Comparison of ENCODE assay signal across 31 cellular contexts in genomic region chr4:112562254-112562653, GRCh38. TPM values are rescaled to one million over a fixed set of nuclear protein-coding genes. Genes with fewer than 3 reads are reported as not detected.
"Had no signal": no experiment of that assay in that cellular context is flagged by ENCODE, and none has a peak within 500 bp of the region (broad histone marks: within the 10 kb centered on the region; RNA-seq: fewer than 3 reads in every experiment).

No MANE protein-coding gene starts in this region.

- H3K9me3 ChIP-seq: psoas muscle, right lobe of liver, stomach, thoracic aorta, thyroid gland, tibial nerve, upper lobe of left lung, vagina had no signal

- H3K27ac ChIP-seq: neural progenitor cell, ovary, parathyroid adenoma, psoas muscle, right lobe of liver, sigmoid colon, stomach, thoracic aorta, thyroid gland, tibial nerve, upper lobe of left lung, vagina had no signal

- H3K4me2 ChIP-seq: neural progenitor cell had no signal

- H3K4me3 ChIP-seq: neural progenitor cell, ovary, psoas muscle, right lobe of liver, sigmoid colon, stomach, thoracic aorta, thyroid gland, tibial nerve, upper lobe of left lung, vagina had no signal

- H3K36me3 ChIP-seq: ovary, right lobe of liver, sigmoid colon, thoracic aorta, thyroid gland, upper lobe of left lung, vagina had no signal

- H3K4me1 ChIP-seq: neural progenitor cell, parathyroid adenoma, psoas muscle, right lobe of liver, sigmoid colon, stomach, thyroid gland, tibial nerve, upper lobe of left lung, vagina had no signal

- H3K79me2 ChIP-seq: parathyroid adenoma had no signal

- H2AFZ ChIP-seq: neural progenitor cell, parathyroid adenoma had no signal

- H3K27me3 ChIP-seq: neural progenitor cell, ovary, right lobe of liver, sigmoid colon, stomach, thyroid gland, tibial nerve, upper lobe of left lung, vagina had no signal

- DNase-seq: natural killer cell; occipital lobe; ovary; posterior cingulate gyrus; psoas muscle; right cardiac atrium; right lobe of liver; sigmoid colon; small intestine; stimulated activated CD4-positive, alpha-beta T cell treated with anti-CD3 and anti-CD28 coated beads, Interleukin-15, amount 100 ng/mL, for 24 hours; stimulated activated CD4-positive, alpha-beta T cell treated with anti-CD3 and anti-CD28 coated beads, Interleukin-2, amount 100 ng/mL, for 24 hours; stimulated activated CD4-positive, alpha-beta T cell treated with anti-CD3 and anti-CD28 coated beads, Interleukin-2, amount 100 ng/mL, for 48 hours; stimulated activated CD4-positive, alpha-beta T cell treated with anti-CD3 and anti-CD28 coated beads, Interleukin-4, amount 100 ng/mL, for 24 hours; stimulated activated naive B cell treated with anti-CD40 and anti-IgM and Interleukin-4, amounts not matched to agents 10 μg/mL and 1 μg/mL and 100 μg/mL, for 72 hours; stimulated activated naive CD4-positive, alpha-beta T cell treated with Interleukin-2 at 50 U/mL for 16 hours; stomach; thyroid gland; trophoblast cell; upper lobe of left lung had no signal

- ATAC-seq: natural killer cell; psoas muscle; right cardiac atrium; right lobe of liver; stimulated activated effector memory CD8-positive, alpha-beta T cell treated with anti-CD3 and anti-CD28 coated beads, Interleukin-12 subunit alpha, Interleukin-12 subunit beta, amount 100 ng/mL, for 72 hours; stimulated activated naive B cell treated with anti-CD40 and anti-IgM and Interleukin-4, amounts not matched to agents 10 μg/mL and 1 μg/mL and 100 μg/mL, for 72 hours had no signal

- H3K9ac ChIP-seq: neural progenitor cell, parathyroid adenoma had no signal

RNA-seq across cellular contexts. Expression of gene NEUROG2, which starts 46.3 kb away (rescaled TPM):
- total RNA-seq: natural killer cell, osteoblast, ovary, progenitor cell of endocrine pancreas, psoas muscle, renal cortical epithelial cell, right cardiac atrium, right lobe of liver, sigmoid colon, skeletal muscle tissue, stomach, subcutaneous adipose tissue, thoracic aorta, thyroid gland, tibial nerve, upper lobe of left lung, ureter, vagina had no signal
- polyA plus RNA-seq: ovary, psoas muscle, right cardiac atrium, sigmoid colon, small intestine, stomach had no signal
